ENCODE assay signal across 1 cellular context in the genomic region with DNA sequence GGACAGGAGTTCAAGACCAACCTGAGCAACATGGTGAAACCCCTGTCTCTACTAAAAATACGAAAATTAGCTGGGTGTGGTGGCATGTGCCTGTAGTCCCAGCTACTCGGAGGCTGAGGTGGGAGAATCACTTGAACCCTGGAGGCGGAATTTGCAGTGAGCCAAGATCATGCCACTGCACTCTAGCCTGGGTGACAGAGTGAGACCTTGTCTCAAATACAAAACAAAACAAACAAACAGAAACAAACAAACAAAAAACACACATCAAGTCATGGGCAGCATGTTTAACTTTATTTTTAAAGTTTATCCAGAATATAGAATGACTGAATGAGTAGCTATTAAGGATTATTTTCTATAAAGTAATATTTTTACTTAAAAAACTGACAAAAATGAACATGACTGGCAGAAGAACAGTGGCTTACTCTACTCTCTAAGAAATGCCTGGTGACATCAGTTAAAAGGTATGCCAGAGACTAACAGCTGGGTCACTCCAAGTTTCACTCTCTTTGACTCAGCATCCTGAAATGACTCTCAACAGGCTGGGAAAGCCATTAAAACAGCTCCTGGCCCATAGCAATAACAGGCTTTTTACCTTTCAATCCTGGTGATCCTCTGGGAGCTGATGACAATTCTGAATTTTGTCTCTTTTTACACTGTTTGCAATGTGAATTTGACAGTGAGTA.
TF ChIP-seq lines count a peak whose summit lies in the region.

No MANE protein-coding gene starts in this region.

TF ChIP-seq in HCT116, 20 proteins besides CTCF, POLR2A, EP300 and RAD21:
- TF ChIP-seq ELF1 (IDR thresholded peaks at IDR 0.05; ENCODE audit: borderline replicate concordance, low read depth) (no peak), FOSL1 (IDR thresholded peaks at IDR 0.05; ENCODE audit: low read depth) (peak; percentile 68), JUND (IDR thresholded peaks at IDR 0.05) (peak; percentile 75), SP1 (IDR thresholded peaks at IDR 0.05; ENCODE audit: low read depth) (peak; percentile 32; the same call in 1 of the 2 replicates), ZNF274 (IDR thresholded peaks at IDR 0.05; ENCODE audit: low read depth, low read length) (no peak)
- TF ChIP-seq, protein P1, sequence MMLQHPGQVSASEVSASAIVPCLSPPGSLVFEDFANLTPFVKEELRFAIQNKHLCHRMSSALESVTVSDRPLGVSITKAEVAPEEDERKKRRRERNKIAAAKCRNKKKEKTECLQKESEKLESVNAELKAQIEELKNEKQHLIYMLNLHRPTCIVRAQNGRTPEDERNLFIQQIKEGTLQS (IDR thresholded peaks at IDR 0.05), result peak; percentile 70
